In genomic region chr7:47572939-47573757, GRCh38 we compare ENCODE assay signal across 11 cellular contexts. TPM values are rescaled to one million over a fixed set of nuclear protein-coding genes. Genes with fewer than 3 reads are reported as not detected.
DNase-seq lines count a peak whose midpoint lies in the region; ATAC-seq, FAIRE-seq and TF ChIP-seq lines count a peak whose summit lies in the region.
"Had no signal": no experiment of that assay in that cellular context is flagged by ENCODE, and none has a peak within 500 bp of the region (broad histone marks: within the 10 kb centered on the region; RNA-seq: fewer than 3 reads in every experiment).

No MANE protein-coding gene starts in this region.

- H3K4me3 ChIP-seq in epithelial cell of proximal tubule (ENCODE audit: low read depth, low read length) (peak overlapping the region; percentile 27), upper lobe of right lung (no peak overlapping the region)

- H3K27me3 Mint-ChIP-seq in nephron (ENCODE audit: low read depth) = no peaks in the 10 kb centered on the region

- no peak for FAIRE-seq in GM12891 (lab: Jason Lieb, UNC)

- CTCF ChIA-PET in RWPE1 (lab: Yijun Ruan, JAX) = no interaction called here

- peak overlapping the region; percentile 92 for H3K27ac ChIP-seq in RWPE1
- peak overlapping the region; percentile 86 for H3K27ac ChIP-seq in upper lobe of right lung

- peaks cover 22% of the 10 kb centered on the region for H3K36me3 Mint-ChIP-seq in nephron (ENCODE audit: low read depth)

- no peaks in the 10 kb centered on the region for H3K9me3 Mint-ChIP-seq in nephron
- H3K9me3 Mint-ChIP-seq: activated T-cell treated with anti-CD3 and anti-CD28 coated beads, Interleukin-2, amount 50 U/mL, for 4 hours had no signal

- H3K36me3 ChIP-seq in upper lobe of right lung = no peaks in the 10 kb centered on the region

- peaks cover 85% of the 10 kb centered on the region for H3K4me1 Mint-ChIP-seq in nephron

- intact Hi-C loops in upper lobe of right lung (cut with DNase I) = no loop called here

- POLR2A ChIA-PET in RWPE1 (lab: Yijun Ruan, JAX; ENCODE audit: low non-redundant PET) = no interaction called here

- no peak for ATAC-seq in upper lobe of right lung
- ATAC-seq in GM21528 (IDR thresholded peaks at IDR 0.05; ENCODE audit: low FRiP score, unreplicated experiment) = no peak
- no peak for ATAC-seq in HG03108 (IDR thresholded peaks at IDR 0.05; ENCODE audit: unreplicated experiment)
- ATAC-seq: activated T-cell treated with anti-CD3 and anti-CD28 coated beads, Interleukin-2, amount 50 U/mL, for 4 hours had no signal

- no peaks in the 10 kb centered on the region for H3K9me3 ChIP-seq in upper lobe of right lung

- no peak for TF ChIP-seq POLR2A in GM12891 (IDR thresholded peaks at IDR 0.05; ENCODE audit: low read depth, low read length)

- peak overlapping the region; percentile 17 to 48 (median 33) for H3K4me3 Mint-ChIP-seq in nephron
- H3K4me3 Mint-ChIP-seq: activated T-cell treated with anti-CD3 and anti-CD28 coated beads, Interleukin-2, amount 50 U/mL, for 4 hours had no signal

- peaks cover 99% of the 10 kb centered on the region for H3K4me1 ChIP-seq in upper lobe of right lung

- TF ChIP-seq CTCF in RWPE1 (conservative IDR thresholded peaks at IDR 0.05; ENCODE audit: low read depth) = no peak
- no peak for TF ChIP-seq CTCF in epithelial cell of proximal tubule (conservative IDR thresholded peaks at IDR 0.05; ENCODE audit: low read depth, low read length)
- no peak for TF ChIP-seq CTCF in nephron (IDR thresholded peaks at IDR 0.05; ENCODE audit: unreplicated experiment in 3 of 3)
- TF ChIP-seq CTCF in upper lobe of right lung (IDR thresholded peaks at IDR 0.05) = no peak

- no peaks in the 10 kb centered on the region for H3K27me3 ChIP-seq in upper lobe of right lung

- H3K27ac Mint-ChIP-seq in nephron = peak overlapping the region; percentile 96 to 100 (median 96)

- DNase-seq in RWPE1 (ENCODE audit: low spot score) (no peak), epithelial cell of proximal tubule (ENCODE audit: low read depth) (no peak), upper lobe of right lung (no peak), GM12891 (ENCODE audit: insufficient read length, low spot score) (no peak)
- DNase-seq: activated T-cell treated with anti-CD3 and anti-CD28 coated beads, Interleukin-2, amount 50 U/mL, for 4 hours; NCI-H774; occipital lobe; T1000 had no signal

TF ChIP-seq in GM12891, 5 proteins besides CTCF, POLR2A, EP300 and RAD21:
- TF ChIP-seq POLR2AphosphoS5 (IDR thresholded peaks at IDR 0.05; ENCODE audit: low read depth, low read length) (no peak), POU2F2 (IDR thresholded peaks at IDR 0.05; ENCODE audit: low read depth, low read length) (no peak), TAF1 (IDR thresholded peaks at IDR 0.05; ENCODE audit: low read depth, low read length) (no peak), PAX5 (IDR thresholded peaks at IDR 0.05; ENCODE audit: insufficient read depth, low read length, severe bottlenecking) (no peak), SPI1 (IDR thresholded peaks at IDR 0.05; ENCODE audit: low read depth, low read length) (no peak)

RNA-seq across cellular contexts. Expression of gene TNS3, which starts 8.8 kb away (rescaled TPM):
- 36.9 and 40.8 TPM in 2 replicates for total RNA-seq in epithelial cell of proximal tubule
- total RNA-seq in upper lobe of right lung = 168 TPM
- polyA plus RNA-seq in GM12891 (2012; ENCODE audit: low read depth, missing spikeins) = 3.1 TPM
